Comparison of ENCODE assay signal across 17 cellular contexts in the genomic region with DNA sequence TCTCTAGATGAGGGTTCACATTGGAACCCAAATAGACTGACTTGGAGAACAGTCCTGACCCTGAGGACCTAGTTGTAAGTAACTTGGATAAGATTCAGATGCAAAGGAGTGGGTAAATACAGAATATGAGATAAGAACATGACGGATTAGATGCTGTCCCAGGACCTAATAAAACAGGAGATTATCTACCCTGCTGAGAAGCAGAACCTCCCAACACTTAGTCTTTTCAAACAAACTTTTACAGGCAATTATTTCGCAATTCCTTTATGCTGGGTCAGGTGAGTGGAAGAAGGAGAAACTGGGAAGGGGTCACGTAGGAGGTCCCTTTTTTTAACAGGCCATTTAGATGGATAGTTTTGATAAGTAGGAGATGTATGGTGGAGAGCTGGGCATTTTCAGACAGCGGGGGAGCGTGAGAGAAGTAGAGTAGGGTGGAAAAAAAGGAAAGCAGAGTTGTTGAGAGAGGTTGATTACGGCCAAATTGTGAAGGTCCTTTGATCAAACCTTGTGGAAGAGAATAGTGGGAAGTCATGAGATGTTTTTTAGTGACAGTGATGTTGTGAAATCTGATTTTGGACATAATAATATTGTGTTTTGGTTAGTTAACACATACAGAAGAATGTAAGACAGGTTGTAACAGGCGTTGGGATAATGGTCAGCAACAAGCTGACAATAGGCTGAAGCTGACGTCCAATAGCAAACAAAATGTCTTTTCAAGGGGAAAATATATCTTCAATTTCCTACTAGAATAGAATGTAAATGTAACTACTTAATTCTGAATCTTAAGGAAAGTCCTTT. TPM values are rescaled to one million over a fixed set of nuclear protein-coding genes. Genes with fewer than 3 reads are reported as not detected.
A peak's percentile ranks its signal among the peaks of the same experiment; 100 is the strongest.
DNase-seq lines count a peak whose midpoint lies in the region; ATAC-seq, FAIRE-seq and TF ChIP-seq lines count a peak whose summit lies in the region.
"Had no signal": no experiment of that assay in that cellular context is flagged by ENCODE, and none has a peak within 500 bp of the region (broad histone marks: within the 10 kb centered on the region; RNA-seq: fewer than 3 reads in every experiment).

No MANE protein-coding gene starts in this region.

- H3K79me2 ChIP-seq in HepG2 (ENCODE audit: insufficient read depth, low read length) (no peaks in the 10 kb centered on the region), OCI-LY7 (ENCODE audit: insufficient read depth, low read depth, low read length) (no peaks in the 10 kb centered on the region), PC-3 (ENCODE audit: low read length) (no peaks in the 10 kb centered on the region)

- H3K4me2 ChIP-seq in HepG2 (ENCODE audit: low read depth, low read length) (no peak overlapping the region), OCI-LY7 (ENCODE audit: low read length) (no peak overlapping the region), PC-3 (ENCODE audit: low read length) (no peak overlapping the region)

- H3K4me3 Mint-ChIP-seq in stimulated activated naive B cell treated with anti-CD40 and anti-IgM and Interleukin-4, amounts not matched to agents 10 μg/mL and 1 μg/mL and 100 μg/mL, for 72 hours = no peak overlapping the region
- H3K4me3 Mint-ChIP-seq: CD4-positive, alpha-beta T cell had no signal

- H3K4me3 ChIP-seq in HepG2 (replicated peaks in 1 of 3; ENCODE audit: insufficient read depth in 1 of 3, low read depth in 2 of 3, low read length in 3 of 3) (no peak overlapping the region), right lobe of liver (no peak overlapping the region), colonic mucosa (no peak overlapping the region), mucosa of descending colon (no peak overlapping the region), OCI-LY7 (ENCODE audit: low read depth, low read length, poor library complexity, severe bottlenecking) (no peak overlapping the region), PC-3 (ENCODE audit: low read length) (no peak overlapping the region)

- no peak overlapping the region for H3K27ac Mint-ChIP-seq in stimulated activated naive B cell treated with anti-CD40 and anti-IgM and Interleukin-4, amounts not matched to agents 10 μg/mL and 1 μg/mL and 100 μg/mL, for 72 hours
- H3K27ac Mint-ChIP-seq: CD4-positive, alpha-beta T cell had no signal

- H3K36me3 ChIP-seq in HepG2 (replicated peaks in 1 of 2; ENCODE audit: control insufficient read depth in 1 of 2, insufficient read depth in 2 of 2, low read length in 2 of 2) (no peaks in the 10 kb centered on the region), right lobe of liver (no peaks in the 10 kb centered on the region), colonic mucosa (no peaks in the 10 kb centered on the region), mucosa of descending colon (ENCODE audit: low read depth) (no peaks in the 10 kb centered on the region), OCI-LY7 (ENCODE audit: insufficient read depth, low read length) (no peaks in the 10 kb centered on the region), PC-3 (ENCODE audit: low read depth, low read length) (no peaks in the 10 kb centered on the region)
- H3K36me3 ChIP-seq: BE2C had no signal

- in situ Hi-C loops in HepG2 (cut with HindIII; ENCODE audit: extremely low pct_ligation_motif_present, low pct_unique_long_range_greater_than_20kb) = loop anchor here (5.0 kb wide), 1 partner anchor 188 kb away; no protein-coding TSS in a partner anchor

- TF ChIP-seq RAD21 in HepG2 (CRISPR knock-in tag; IDR thresholded peaks at IDR 0.05) = no peak

- H3K9me3 Mint-ChIP-seq in stimulated activated naive B cell treated with anti-CD40 and anti-IgM and Interleukin-4, amounts not matched to agents 10 μg/mL and 1 μg/mL and 100 μg/mL, for 72 hours = no peaks in the 10 kb centered on the region
- H3K9me3 Mint-ChIP-seq: CD4-positive, alpha-beta T cell had no signal

- no peak for TF ChIP-seq POLR2A in HepG2 (IDR thresholded peaks at IDR 0.05; ENCODE audit: insufficient read depth in 1 of 2, low read depth in 2 of 2, low read length in 2 of 2)
- no peak for TF ChIP-seq POLR2A in right lobe of liver (IDR thresholded peaks at IDR 0.05)

- BruUV-seq in HepG2 (replicated peaks; lab: Mats Ljungman, UMichigan) (no TSS peak), OCI-LY7 (replicated peaks; lab: Mats Ljungman, UMichigan) (no TSS peak), PC-3 (replicated peaks; lab: Mats Ljungman, UMichigan) (no TSS peak)

- no peaks in the 10 kb centered on the region for H3K4me1 Mint-ChIP-seq in stimulated activated naive B cell treated with anti-CD40 and anti-IgM and Interleukin-4, amounts not matched to agents 10 μg/mL and 1 μg/mL and 100 μg/mL, for 72 hours

- H3K27me3 Mint-ChIP-seq in stimulated activated naive B cell treated with anti-CD40 and anti-IgM and Interleukin-4, amounts not matched to agents 10 μg/mL and 1 μg/mL and 100 μg/mL, for 72 hours = no peaks in the 10 kb centered on the region
- H3K27me3 Mint-ChIP-seq: CD4-positive, alpha-beta T cell had no signal

- POLR2A ChIA-PET in HepG2 (lab: Yijun Ruan, JAX) (no interaction called here), OCI-LY7 (lab: Charles Lee) (no interaction called here), PC-3 (lab: Charles Lee; ENCODE audit: unreplicated experiment) (no interaction called here)

- H3K27ac ChIP-seq in HepG2 (ENCODE audit: extremely low read length, insufficient read depth, low read length) (no peak overlapping the region), right lobe of liver (no peak overlapping the region), colonic mucosa (peak overlapping the region; percentile 34), OCI-LY7 (ENCODE audit: low read depth, low read length, poor library complexity, severe bottlenecking) (no peak overlapping the region), PC-3 (ENCODE audit: low read length) (no peak overlapping the region)

- H3K9ac ChIP-seq in HepG2 (ENCODE audit: insufficient read depth, low read depth, low read length) (no peak overlapping the region), colonic mucosa (ENCODE audit: low read depth in 2 of 2, low read length in 2 of 2) (no peak overlapping the region), PC-3 (ENCODE audit: low read length) (no peak overlapping the region)

- H3K27me3 ChIP-seq in HepG2 (ENCODE audit: control insufficient read depth in 1 of 2, insufficient read depth in 2 of 2, low read length in 2 of 2) (no peaks in the 10 kb centered on the region), right lobe of liver (no peaks in the 10 kb centered on the region), colonic mucosa (no peaks in the 10 kb centered on the region), PC-3 (ENCODE audit: low read length) (no peaks in the 10 kb centered on the region)
- H3K27me3 ChIP-seq: BE2C had no signal

- DNase-seq in HepG2 (ENCODE audit: low spot score) (no peak), right lobe of liver (no peak), colonic mucosa (no peak), mucosa of descending colon (no peak), OCI-LY7 (ENCODE audit: low spot score) (no peak), PC-3 (no peak)
- no peak for DNase-seq in stimulated activated naive B cell treated with anti-CD40 and anti-IgM and Interleukin-4, amounts not matched to agents 10 μg/mL and 1 μg/mL and 100 μg/mL, for 72 hours
- no peak for DNase-seq in activated CD4-positive, alpha-beta T cell treated with anti-CD3 and anti-CD28 coated beads for 48 hours
- DNase-seq: 8988T; BE2C; CD4-positive, alpha-beta T cell; H7; KG1; NCI-H1436; NCI-H2029; NCI-H2171 treated with DMSO at 0.1 percent for 48 hours had no signal

- intact Hi-C loops in HepG2 (cut with micrococcal nuclease; ENCODE audit: unreplicated experiment) = loop anchor here (2.0 kb wide), 1 partner anchor 893 kb away; no protein-coding TSS in a partner anchor
- intact Hi-C loops in right lobe of liver (cut with DNase I) = no loop called here
- intact Hi-C loops in colonic mucosa (cut with DNase I) = no loop called here
- intact Hi-C loops in mucosa of descending colon (cut with DNase I, micrococcal nuclease) = no loop called here
- intact Hi-C loops in OCI-LY7 (cut with micrococcal nuclease; ENCODE audit: unreplicated experiment) = no loop called here
- intact Hi-C loops in PC-3 (cut with micrococcal nuclease) = loop anchor here (5.0 to 10.0 kb wide), 3 partner anchors 38 to 363 kb away; no protein-coding TSS in a partner anchor

- TF ChIP-seq CTCF in HepG2 (CRISPR knock-in tag; IDR thresholded peaks at IDR 0.05) = no peak
- TF ChIP-seq CTCF in right lobe of liver (IDR thresholded peaks at IDR 0.05) = no peak
- TF ChIP-seq CTCF in colonic mucosa (IDR thresholded peaks at IDR 0.05) = no peak
- no peak for TF ChIP-seq CTCF in mucosa of descending colon (IDR thresholded peaks at IDR 0.05)
- TF ChIP-seq CTCF in OCI-LY7 (conservative IDR thresholded peaks at IDR 0.05; ENCODE audit: low read length) = no peak
- TF ChIP-seq CTCF in PC-3 (conservative IDR thresholded peaks at IDR 0.05; ENCODE audit: low read depth, low read length) = no peak

- no peak for FAIRE-seq in HepG2 (lab: Jason Lieb, UNC)

- H3K36me3 Mint-ChIP-seq in stimulated activated naive B cell treated with anti-CD40 and anti-IgM and Interleukin-4, amounts not matched to agents 10 μg/mL and 1 μg/mL and 100 μg/mL, for 72 hours = no peaks in the 10 kb centered on the region

- H3K4me1 ChIP-seq in HepG2 (ENCODE audit: insufficient read depth, low read length) = no peaks in the 10 kb centered on the region
- no peaks in the 10 kb centered on the region for H3K4me1 ChIP-seq in right lobe of liver
- H3K4me1 ChIP-seq in colonic mucosa = no peaks in the 10 kb centered on the region
- peaks cover 6% of the 10 kb centered on the region for H3K4me1 ChIP-seq in mucosa of descending colon (ENCODE audit: low read depth)
- no peaks in the 10 kb centered on the region for H3K4me1 ChIP-seq in OCI-LY7 (ENCODE audit: insufficient read depth, low read length, poor library complexity, severe bottlenecking)
- peaks cover 26% of the 10 kb centered on the region for H3K4me1 ChIP-seq in PC-3 (ENCODE audit: insufficient read depth, low read length)
- H3K4me1 ChIP-seq: BE2C had no signal

- ATAC-seq in HepG2 = no peak
- no peak for ATAC-seq in right lobe of liver
- peak; percentile 88 for ATAC-seq in mucosa of descending colon
- ATAC-seq in stimulated activated naive B cell treated with anti-CD40 and anti-IgM and Interleukin-4, amounts not matched to agents 10 μg/mL and 1 μg/mL and 100 μg/mL, for 72 hours (replicated peaks) = no peak
- no peak for ATAC-seq in PC-3
- ATAC-seq: Right ventricle myocardium inferior had no signal

- H2AFZ ChIP-seq in HepG2 (ENCODE audit: low read length) = no peak overlapping the region
- H2AFZ ChIP-seq in OCI-LY7 (ENCODE audit: low read length) = no peak overlapping the region
- H2AFZ ChIP-seq in PC-3 (ENCODE audit: low read length) = no peak overlapping the region

- no peaks in the 10 kb centered on the region; the same call in 1 of the 2 replicates for H4K20me1 ChIP-seq in HepG2 (ENCODE audit: insufficient read depth, low read length)
- no peaks in the 10 kb centered on the region for H4K20me1 ChIP-seq in OCI-LY7 (ENCODE audit: insufficient read depth, low read length)
- no peaks in the 10 kb centered on the region for H4K20me1 ChIP-seq in PC-3 (ENCODE audit: low read length)

- H3K9me2 ChIP-seq in OCI-LY7 (ENCODE audit: insufficient read depth, low read length) (no peaks in the 10 kb centered on the region), PC-3 (replicated peaks; ENCODE audit: low read length) (no peaks in the 10 kb centered on the region)

- 2% methylated on average over 8 of the region's 8 CpGs for WGBS in HepG2 (ENCODE audit: low lambda C conversion rate)
- 46% methylated on average over 8 of the region's 8 CpGs for WGBS in right lobe of liver (ENCODE audit: insufficient coverage, low coverage, low lambda C conversion rate, missing lambda C conversion rate)

- CTCF ChIA-PET in HepG2 (lab: Yijun Ruan, JAX; ENCODE audit: low intra/inter-chr PET ratio, low total read pairs) (interaction anchor here (1.3 to 1.5 kb wide), 2 partner anchors 113 to 190 kb away, joined by 11 to 15 read pairs; no protein-coding TSS in a partner anchor), OCI-LY7 (lab: Charles Lee; ENCODE audit: unreplicated experiment) (no interaction called here), PC-3 (lab: Charles Lee) (interaction anchor here (0.7 kb wide), 1 partner anchor 48 kb away, joined by 3 read pairs; no protein-coding TSS in a partner anchor)

- no peaks in the 10 kb centered on the region for H3K9me3 ChIP-seq in HepG2 (ENCODE audit: low read length)
- H3K9me3 ChIP-seq in right lobe of liver = no peaks in the 10 kb centered on the region
- no peaks in the 10 kb centered on the region for H3K9me3 ChIP-seq in colonic mucosa
- no peaks in the 10 kb centered on the region for H3K9me3 ChIP-seq in mucosa of descending colon
- no peaks in the 10 kb centered on the region for H3K9me3 ChIP-seq in OCI-LY7 (ENCODE audit: low read length)
- H3K9me3 ChIP-seq in PC-3 (ENCODE audit: low read length) = no peaks in the 10 kb centered on the region
- H3K9me3 ChIP-seq: BE2C had no signal

- TF ChIP-seq EP300 in HepG2 (IDR thresholded peaks at IDR 0.05; ENCODE audit: low read depth in 2 of 2, low read length in 2 of 2) (no peak), HepG2 (CRISPR knock-in tag; IDR thresholded peaks at IDR 0.05; ENCODE audit: borderline replicate concordance) (no peak)

- no peaks in the 10 kb centered on the region for H3F3A ChIP-seq in PC-3 (ENCODE audit: low read length, unreplicated experiment)

RNA-seq across cellular contexts. Expression of a gene that starts 32.8 kb away (rescaled TPM):
- total RNA-seq in HepG2 (2016; rRNA removed; fragmentation: Illumina TruSeq; extraction: Trizol) (not detected in 2 replicates), right lobe of liver (under 1 TPM; 0.07 to 0.55 (median 0.18) TPM), colonic mucosa (10 to 100 TPM; 36.6 to 62.8 TPM), mucosa of descending colon (10 to 100 TPM; 17.5 to 46.5 (median 39.5) TPM), OCI-LY7 (2022) (not detected in 2 replicates), PC-3 (2014; rRNA removed) (0.07 and 0.29 TPM in 2 replicates)
- total RNA-seq in HepG2 (2016; cell fraction: cytosol; rRNA removed; fragmentation: Illumina TruSeq; extraction: Trizol; ENCODE audit: low read depth) = not detected in 2 replicates
- total RNA-seq in HepG2 (2016; cell fraction: insoluble cytoplasmic fraction; rRNA removed; fragmentation: Illumina TruSeq; extraction: Trizol) = not detected in 2 replicates
- not detected in 2 replicates for total RNA-seq in HepG2 (2016; cell fraction: membrane; rRNA removed; fragmentation: Illumina TruSeq; extraction: Trizol)
- total RNA-seq in HepG2 (2016; cell fraction: nucleus; rRNA removed; fragmentation: Illumina TruSeq; extraction: Trizol) = not detected in 2 replicates
- polyA plus RNA-seq in HepG2 (2011; rRNA removed) = not detected in 2 replicates
- not detected in 2 replicates for polyA plus RNA-seq in HepG2 (2011; cell fraction: cytosol; rRNA removed)
- not detected in 2 replicates for polyA plus RNA-seq in HepG2 (2011; cell fraction: nucleus; rRNA removed)
- polyA plus RNA-seq in HepG2 (2012) = not detected in 2 replicates
- not detected in 2 replicates for polyA plus RNA-seq in HepG2 (2016; cell fraction: cytosol; fragmentation: Illumina TruSeq; extraction: Trizol; ENCODE audit: low read depth)
- not detected in 2 replicates for polyA plus RNA-seq in HepG2 (2016; cell fraction: insoluble cytoplasmic fraction; fragmentation: Illumina TruSeq; extraction: Trizol; ENCODE audit: low read depth)
- not detected in 2 replicates for polyA plus RNA-seq in HepG2 (2016; cell fraction: membrane; fragmentation: Illumina TruSeq; extraction: Trizol; ENCODE audit: low read depth)
- not detected in 2 replicates for polyA plus RNA-seq in HepG2 (2016; cell fraction: nucleus; fragmentation: Illumina TruSeq; extraction: Trizol; ENCODE audit: insufficient read depth, low read depth)
- 8.5 TPM in 1 of 2 replicates, not detected in the other for polyA minus RNA-seq in HepG2 (2011; rRNA and poly(A)+ RNA removed; ENCODE audit: low replicate concordance)
- polyA minus RNA-seq in HepG2 (2011; cell fraction: cytosol; rRNA and poly(A)+ RNA removed) = not detected in 2 replicates
- polyA minus RNA-seq in HepG2 (2011; cell fraction: nucleus; rRNA and poly(A)+ RNA removed) = not detected in 2 replicates
- total RNA-seq in OCI-LY7 (2014; rRNA removed; shearing (Covaris generic)) = not detected in 2 replicates
- total RNA-seq: CD4-positive, alpha-beta T cell had no signal

Comparison
In these comparisons a context has a peak if more than half of its experiments do, and no peak if none do; other contexts are left out.
1. intact Hi-C loops: an anchor here in HepG2 (2.0 kb wide) and PC-3 (5.0 to 10.0 kb wide); none called in right lobe of liver, colonic mucosa, mucosa of descending colon and OCI-LY7.
2. RNA of a gene that starts 32.8 kb away (total RNA-seq): 36.6 to 62.8 TPM in colonic mucosa and 17.5 to 46.5 TPM in mucosa of descending colon; 0.07 to 0.55 TPM in right lobe of liver, 0.07 to 0.29 TPM in PC-3, not detected in HepG2 and not detected in OCI-LY7; every median in the first group is over 10 times any median in the second.